ENCODE assay signal across 8 cellular contexts in genomic region chr5:75668348-75668895, GRCh38. TPM values are rescaled to one million over a fixed set of nuclear protein-coding genes. Genes with fewer than 3 reads are reported as not detected.
DNase-seq lines count a peak whose midpoint lies in the region; ATAC-seq, FAIRE-seq and TF ChIP-seq lines count a peak whose summit lies in the region.

No MANE protein-coding gene starts in this region.

- POLR2A ChIA-PET in A549 (lab: Yijun Ruan, JAX) = interaction anchor here (0.9 kb wide), 1 partner anchor 56 kb away, joined by 3 read pairs; no protein-coding TSS in a partner anchor

- H3K4me1 ChIP-seq in A549 (peaks cover 16% of the 10 kb centered on the region), breast epithelium (no peaks in the 10 kb centered on the region)

- H3K4me3 ChIP-seq in A549 (no peak overlapping the region; the same call in 2 of the 3 replicates), breast epithelium (no peak overlapping the region)

- no peak for TF ChIP-seq EP300 in A549 (IDR thresholded peaks at IDR 0.05)

- H3K27me3 Mint-ChIP-seq in HFFc6 (ENCODE audit: insufficient read depth) = no peaks in the 10 kb centered on the region; the same call in 1 of the 2 replicates

- TF ChIP-seq CTCF in A549 (IDR thresholded peaks at IDR 0.05) (no peak), HFFc6 (IDR thresholded peaks at IDR 0.05) (no peak), breast epithelium (IDR thresholded peaks at IDR 0.05) (no peak)

- no peaks in the 10 kb centered on the region for H3K36me3 Mint-ChIP-seq in HFFc6 (ENCODE audit: low read depth)

- CTCF ChIA-PET in A549 (lab: Yijun Ruan, JAX) = interaction anchor here (1.5 kb wide), 1 partner anchor 11 kb away, joined by 3 read pairs; no protein-coding TSS in a partner anchor

- H3K4me3 Mint-ChIP-seq in HFFc6 = no peak overlapping the region

- ATAC-seq in A549 (peak in 1 of 2 experiments; percentile 37; a peak in 3 of 6 replicates), GM19025 (IDR thresholded peaks at IDR 0.05; ENCODE audit: low read depth, unreplicated experiment) (peak; percentile 2), HG02571 (IDR thresholded peaks at IDR 0.05; ENCODE audit: unreplicated experiment) (no peak)

- H3K4me1 Mint-ChIP-seq in HFFc6 (ENCODE audit: low read depth) = peaks cover 7% of the 10 kb centered on the region

- H3K9me3 Mint-ChIP-seq in HFFc6 = no peaks in the 10 kb centered on the region

- peak overlapping the region; percentile 74 for H3K4me2 ChIP-seq in A549

- no peak overlapping the region for H3K27ac Mint-ChIP-seq in HFFc6

- H3K9me3 ChIP-seq in A549 = no peaks in the 10 kb centered on the region
- H3K9me3 ChIP-seq in breast epithelium = no peaks in the 10 kb centered on the region

- intact Hi-C loops in breast epithelium (cut with DNase I; ENCODE audit: low total_unique reads) = no loop called here

- TF ChIP-seq POLR2A in A549 (IDR thresholded peaks at IDR 0.05; ENCODE audit: low read length) (no peak), breast epithelium (IDR thresholded peaks at IDR 0.05) (no peak)

- FAIRE-seq in A549 (lab: Jason Lieb, UNC) = no peak

- H3K27ac ChIP-seq in A549 (no peak overlapping the region; a peak in 1 of 6 replicates), breast epithelium (no peak overlapping the region)

- H3K27me3 ChIP-seq in breast epithelium = no peaks in the 10 kb centered on the region

- TF ChIP-seq RAD21 in A549 (conservative IDR thresholded peaks at IDR 0.05 in 1 of 2, IDR thresholded peaks at IDR 0.05 in 1 of 2) = no peak

- H3K36me3 ChIP-seq in breast epithelium = no peaks in the 10 kb centered on the region

- no peak for DNase-seq in A549 (ENCODE audit: low read depth in 1 of 2, low spot score in 1 of 2)
- DNase-seq in NCI-H226 = peak; percentile 63
- DNase-seq in fibroblast of gingiva (ENCODE audit: low read depth) = peak; percentile 6
- DNase-seq in HFFc6 = no peak
- no peak for DNase-seq in superior temporal gyrus (ENCODE audit: extremely low spot score)
- DNase-seq in breast epithelium (ENCODE audit: low spot score in 2 of 2) = no peak

- 89% methylated on average over 3 of the region's 3 CpGs for WGBS in A549 (ENCODE audit: missing lambda C conversion rate)

TF ChIP-seq in A549, 52 proteins besides CTCF, POLR2A, EP300 and RAD21:
- TF ChIP-seq, protein P1, sequence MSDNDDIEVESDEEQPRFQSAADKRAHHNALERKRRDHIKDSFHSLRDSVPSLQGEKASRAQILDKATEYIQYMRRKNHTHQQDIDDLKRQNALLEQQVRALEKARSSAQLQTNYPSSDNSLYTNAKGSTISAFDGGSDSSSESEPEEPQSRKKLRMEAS (IDR thresholded peaks at IDR 0.05) = no peak
- TF ChIP-seq MAZ (IDR thresholded peaks at IDR 0.05; ENCODE audit: borderline replicate concordance, low read depth, low read length) (no peak), HEYL (CRISPR knock-in tag; IDR thresholded peaks at IDR 0.05) (no peak), ZNF302 (CRISPR knock-in tag; IDR thresholded peaks at IDR 0.05) (no peak), MAFK (IDR thresholded peaks at IDR 0.05; ENCODE audit: partially characterized antibody) (no peak), BHLHE40 (IDR thresholded peaks at IDR 0.05; ENCODE audit: low read depth, low read length) (no peak), RCOR1 (IDR thresholded peaks at IDR 0.05; ENCODE audit: low read depth, low read length) (no peak), NPAS2 (CRISPR knock-in tag; IDR thresholded peaks at IDR 0.05; ENCODE audit: borderline replicate concordance) (no peak), SMC3 (IDR thresholded peaks at IDR 0.05) (no peak)
- TF ChIP-seq, protein P2, sequence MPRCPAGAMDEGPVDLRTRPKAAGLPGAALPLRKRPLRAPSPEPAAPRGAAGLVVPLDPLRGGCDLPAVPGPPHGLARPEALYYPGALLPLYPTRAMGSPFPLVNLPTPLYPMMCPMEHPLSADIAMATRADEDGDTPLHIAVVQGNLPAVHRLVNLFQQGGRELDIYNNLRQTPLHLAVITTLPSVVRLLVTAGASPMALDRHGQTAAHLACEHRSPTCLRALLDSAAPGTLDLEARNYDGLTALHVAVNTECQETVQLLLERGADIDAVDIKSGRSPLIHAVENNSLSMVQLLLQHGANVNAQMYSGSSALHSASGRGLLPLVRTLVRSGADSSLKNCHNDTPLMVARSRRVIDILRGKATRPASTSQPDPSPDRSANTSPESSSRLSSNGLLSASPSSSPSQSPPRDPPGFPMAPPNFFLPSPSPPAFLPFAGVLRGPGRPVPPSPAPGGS (IDR thresholded peaks at IDR 0.05) = no peak

RNA-seq across cellular contexts. Expression of gene POC5, which starts 48.8 kb away (rescaled TPM):
- polyA plus RNA-seq in A549 (2011; rRNA removed) (21.6 and 26.2 TPM in 2 replicates), A549 (2017; fragmentation: RNase III; extraction: RNeasy Plus Mini Kit Qiagen cat#74134 plus additional on column Dnase treatment) (11.5 to 14.1 TPM (median 12.7 TPM) in 3 replicates)
- polyA plus RNA-seq in A549 (2012; cell fraction: cytosol; rRNA removed) = 9.6 and 10.7 TPM in 2 replicates
- polyA plus RNA-seq in A549 (2012; cell fraction: nucleus; rRNA removed) = 15.6 and 15.8 TPM in 2 replicates
- 11.2 and 12.4 TPM in 2 replicates for polyA minus RNA-seq in A549 (2011; rRNA and poly(A)+ RNA removed)
- total RNA-seq in HFFc6 (2021; fragmentation: NEBNext Ultra II Directional; extraction: Animal tissue kit (Norgen Biotek cat#: 25700)) = 1 to 10 TPM; 3.7 to 6.9 (median 5.4) TPM
- 10 to 100 TPM in 2 of 3 donors, 1 to 10 TPM in 1; 8.2 to 22.9 (median 18.9) TPM for total RNA-seq in breast epithelium

RNA-seq across cellular contexts. Expression of gene ANKDD1B, which starts 57.2 kb away (rescaled TPM):
- polyA plus RNA-seq in A549 (2011; rRNA removed) (0.14 and 0.30 TPM in 2 replicates), A549 (2017; fragmentation: RNase III; extraction: RNeasy Plus Mini Kit Qiagen cat#74134 plus additional on column Dnase treatment) (0.05 to 0.17 TPM (median 0.09 TPM) in 3 replicates)
- polyA plus RNA-seq in A549 (2012; cell fraction: cytosol; rRNA removed) = 0.01 and 0.04 TPM in 2 replicates
- polyA plus RNA-seq in A549 (2012; cell fraction: nucleus; rRNA removed) = 0.05 and 0.11 TPM in 2 replicates
- polyA minus RNA-seq in A549 (2011; rRNA and poly(A)+ RNA removed) = not detected in 2 replicates
- total RNA-seq in HFFc6 (2021; fragmentation: NEBNext Ultra II Directional; extraction: Animal tissue kit (Norgen Biotek cat#: 25700)) = under 1 TPM in 5 of 6 experiments, not detected in 1; 0.09 to 0.17 (median 0.14) TPM
- 1 to 10 TPM in 2 of 3 donors, under 1 TPM in 1; 0.66 to 1.4 (median 1.0) TPM for total RNA-seq in breast epithelium

Comparison
In these comparisons a context has a peak if more than half of its experiments do, and no peak if none do; other contexts are left out.
1. DNase-seq: peak in NCI-H226 (single experiment) and fibroblast of gingiva (single experiment); none in A549 (0 of 2), HFFc6 (single experiment), superior temporal gyrus (single experiment) and breast epithelium (0 of 2).